ENCODE assay signal across 8 cellular contexts in the genomic region with DNA sequence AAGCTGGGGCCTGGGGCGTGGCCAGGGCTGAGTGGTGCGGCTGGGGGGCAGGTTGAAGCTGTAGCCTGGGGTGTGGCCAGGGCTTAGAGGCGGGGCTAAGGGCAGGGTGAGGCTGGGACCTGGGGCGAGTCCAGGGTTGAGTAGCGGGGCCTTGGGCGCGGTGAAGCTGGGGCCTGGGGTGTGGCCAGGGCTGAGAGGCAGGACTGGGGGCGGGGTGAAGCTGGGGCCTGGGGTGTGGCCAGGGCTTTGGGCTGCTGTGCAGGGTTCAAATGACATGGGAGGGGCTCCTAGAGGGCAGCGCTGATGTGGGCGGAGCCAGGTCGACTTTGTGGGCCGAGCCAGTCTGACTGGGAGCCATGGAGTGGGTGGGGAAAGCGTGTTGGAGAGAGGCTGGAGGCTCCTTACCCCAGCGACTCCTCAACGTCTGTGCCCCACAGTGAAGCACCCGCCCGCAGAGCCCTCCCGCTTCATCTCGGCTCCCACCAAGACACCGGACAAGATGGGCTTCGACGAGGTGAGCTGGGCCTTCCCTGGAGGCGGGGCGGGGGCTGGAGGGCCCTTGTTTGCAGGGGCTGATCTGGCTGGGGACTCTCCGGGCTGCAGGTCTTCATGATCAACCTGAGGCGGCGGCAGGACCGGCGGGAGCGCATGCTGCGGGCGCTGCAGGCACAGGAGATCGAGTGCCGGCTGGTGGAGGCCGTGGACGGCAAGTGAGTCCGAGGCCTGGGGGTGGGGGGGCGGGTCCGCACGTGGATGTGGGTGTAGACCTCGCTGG. TPM values are rescaled to one million over a fixed set of nuclear protein-coding genes. Genes with fewer than 3 reads are reported as not detected.
DNase-seq lines count a peak whose midpoint lies in the region; ATAC-seq lines count a peak whose summit lies in the region.

No MANE protein-coding gene starts in this region.

- no peak overlapping the region for H3K27ac Mint-ChIP-seq in activated CD8-positive, alpha-beta T cell treated with anti-CD3 and anti-CD28 coated beads, Interleukin-2, amount 10 ng/mL, durations not matched to agents 7 days and 5 days

- CTCF ChIA-PET in activated CD8-positive, alpha-beta T cell treated with anti-CD3 and anti-CD28 coated beads, Interleukin-2, amount 10 ng/mL, durations not matched to agents 7 days and 5 days (lab: Charles Lee) = interaction anchor here (1.7 kb wide), 1 partner anchor 81 kb away, joined by 5 read pairs; no protein-coding TSS in a partner anchor

- peak; percentile 6 for DNase-seq in COLO668 (lab: John Stamatoyannopoulos, UW; ENCODE audit: unreplicated experiment)
- DNase-seq in HT1080 (ENCODE audit: low read depth) = peak; percentile 24
- DNase-seq in activated CD8-positive, alpha-beta T cell treated with anti-CD3 and anti-CD28 coated beads, Interleukin-2, amount 10 ng/mL, durations not matched to agents 7 days and 5 days = peak; percentile 35
- peak; percentile 88 for DNase-seq in left kidney (ENCODE audit: low read depth, low spot score)
- DNase-seq in COLO829 (ENCODE audit: low spot score) = no peak
- no peak for DNase-seq in dedifferentiated amniotic fluid mesenchymal stem cell (ENCODE audit: extremely low spot score)

- no peaks in the 10 kb centered on the region for H3K9me3 Mint-ChIP-seq in activated CD8-positive, alpha-beta T cell treated with anti-CD3 and anti-CD28 coated beads, Interleukin-2, amount 10 ng/mL, durations not matched to agents 7 days and 5 days (ENCODE audit: insufficient read depth)

- peaks cover 62% of the 10 kb centered on the region for H3K36me3 Mint-ChIP-seq in activated CD8-positive, alpha-beta T cell treated with anti-CD3 and anti-CD28 coated beads, Interleukin-2, amount 10 ng/mL, durations not matched to agents 7 days and 5 days (ENCODE audit: low read depth)

- POLR2A ChIA-PET in activated CD8-positive, alpha-beta T cell treated with anti-CD3 and anti-CD28 coated beads, Interleukin-2, amount 10 ng/mL, durations not matched to agents 7 days and 5 days (lab: Charles Lee) = no interaction called here

- H3K27me3 Mint-ChIP-seq in activated CD8-positive, alpha-beta T cell treated with anti-CD3 and anti-CD28 coated beads, Interleukin-2, amount 10 ng/mL, durations not matched to agents 7 days and 5 days (ENCODE audit: low read depth) = no peaks in the 10 kb centered on the region

- H3K4me3 Mint-ChIP-seq in activated CD8-positive, alpha-beta T cell treated with anti-CD3 and anti-CD28 coated beads, Interleukin-2, amount 10 ng/mL, durations not matched to agents 7 days and 5 days = no peak overlapping the region

- peaks cover 11% of the 10 kb centered on the region for H3K4me1 Mint-ChIP-seq in activated CD8-positive, alpha-beta T cell treated with anti-CD3 and anti-CD28 coated beads, Interleukin-2, amount 10 ng/mL, durations not matched to agents 7 days and 5 days (ENCODE audit: low read depth)

- ATAC-seq in activated CD8-positive, alpha-beta T cell treated with anti-CD3 and anti-CD28 coated beads, Interleukin-2, amount 10 ng/mL, durations not matched to agents 7 days and 5 days = peak; percentile 50
- ATAC-seq in HG02610 (IDR thresholded peaks at IDR 0.05; ENCODE audit: unreplicated experiment) = no peak
- ATAC-seq in GM21619 (IDR thresholded peaks at IDR 0.05; ENCODE audit: unreplicated experiment) = no peak

RNA-seq across cellular contexts. Expression of gene COLGALT1, which starts 21.5 kb away (rescaled TPM):
- total RNA-seq in HT1080 (2014; rRNA removed; shearing (Covaris generic)) = 66.6 and 91.8 TPM in 2 replicates
- 124 and 125 TPM in 2 replicates for polyA plus RNA-seq in HT1080 (2015; cell fraction: cytosol; rRNA removed)
- polyA plus RNA-seq in HT1080 (2015; cell fraction: nucleus; rRNA removed) = 121 and 122 TPM in 2 replicates
- total RNA-seq in activated CD8-positive, alpha-beta T cell treated with anti-CD3 and anti-CD28 coated beads, Interleukin-2, amount 10 ng/mL, durations not matched to agents 7 days and 5 days = 10 to 100 TPM; 74.6 to 75.0 TPM

Comparison
In these comparisons a context has a peak if more than half of its experiments do, and no peak if none do; other contexts are left out.
1. DNase-seq: peak in COLO668 (single experiment), HT1080 (single experiment), activated CD8-positive, alpha-beta T cell treated with anti-CD3 and anti-CD28 coated beads, Interleukin-2, amount 10 ng/mL, durations not matched to agents 7 days and 5 days (single experiment) and left kidney (single experiment); none in COLO829 (single experiment) and dedifferentiated amniotic fluid mesenchymal stem cell (single experiment).